ENCODE assay signal across 1 cellular context in the genomic region with DNA sequence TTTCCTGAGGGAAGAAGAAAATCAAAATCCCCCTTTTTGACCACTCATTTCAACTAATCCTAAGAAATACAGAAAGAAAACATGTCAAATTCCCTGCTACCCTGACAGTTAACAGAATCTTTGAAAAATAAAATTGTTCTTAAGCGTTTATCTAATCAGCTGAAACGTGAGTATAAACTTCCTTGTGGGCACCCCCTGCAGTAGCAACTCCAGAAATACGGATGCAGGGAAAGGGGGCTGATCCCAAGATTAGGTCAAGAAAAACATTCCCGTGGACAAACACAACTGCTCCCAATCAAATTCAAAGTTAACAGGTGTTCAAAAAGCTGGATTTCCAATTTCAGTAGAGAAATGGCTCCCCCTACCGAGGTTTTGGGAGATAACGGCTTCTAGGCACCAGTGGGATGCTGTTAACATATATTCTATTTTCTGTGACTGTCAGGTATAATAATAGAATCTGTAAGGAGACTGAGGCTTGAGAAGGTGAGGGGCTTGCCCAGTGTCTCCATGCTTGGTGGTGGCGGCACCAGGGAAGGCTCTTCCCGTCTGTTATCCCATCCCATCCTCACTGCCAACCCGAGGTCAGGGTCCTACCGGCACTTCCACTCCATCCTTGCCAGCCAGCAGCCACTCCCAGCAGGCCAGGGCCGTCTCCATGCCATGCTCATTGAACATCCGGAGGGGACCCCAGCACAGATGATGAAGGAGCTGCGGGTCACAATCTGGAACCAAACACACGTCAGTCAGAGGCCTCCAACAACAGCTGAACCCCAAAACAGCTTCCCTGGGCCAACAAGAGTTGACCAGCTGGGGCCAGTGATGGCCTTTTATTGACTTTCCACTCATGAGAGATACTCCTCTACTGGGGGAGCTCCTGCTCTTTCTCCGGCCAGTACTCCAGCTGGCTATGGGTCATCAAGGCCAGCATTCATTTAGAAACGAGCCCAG.
TF ChIP-seq lines count a peak whose summit lies in the region.

No MANE protein-coding gene starts in this region.

TF ChIP-seq in K562, 482 proteins besides CTCF, POLR2A, EP300 and RAD21 (continued from another document and continues in another):
- TF ChIP-seq BACH1 (tag; IDR thresholded peaks at IDR 0.05) (no peak), TSC22D4 (tag; IDR thresholded peaks at IDR 0.05) (no peak), MCM5 (IDR thresholded peaks at IDR 0.05; ENCODE audit: low read depth) (no peak), ZFP36 (IDR thresholded peaks at IDR 0.05; ENCODE audit: low read depth, low read length, partially characterized antibody) (no peak), MEF2D (tag; conservative IDR thresholded peaks at IDR 0.05; ENCODE audit: low read depth) (no peak), FOS (IDR thresholded peaks at IDR 0.05; ENCODE audit: extremely low read depth, insufficient read length) (no peak), HMG20B (CRISPR knock-in tag; IDR thresholded peaks at IDR 0.05) (no peak), SIN3B (IDR thresholded peaks at IDR 0.05; ENCODE audit: low read depth) (no peak), ZNF77 (CRISPR knock-in tag; IDR thresholded peaks at IDR 0.05) (no peak), CAMTA2 (CRISPR knock-in tag; conservative IDR thresholded peaks at IDR 0.05) (no peak), ZBTB8A (IDR thresholded peaks at IDR 0.05; ENCODE audit: partially characterized antibody) (no peak), HDAC3 (IDR thresholded peaks at IDR 0.05; ENCODE audit: borderline replicate concordance, partially characterized antibody) (no peak), NFRKB (IDR thresholded peaks at IDR 0.05; ENCODE audit: low read depth) (no peak), RFX1 (IDR thresholded peaks at IDR 0.05) (no peak), TRIM28 (IDR thresholded peaks at IDR 0.05) (no peak), MAFG (tag; conservative IDR thresholded peaks at IDR 0.05) (no peak), SMAD2 (IDR thresholded peaks at IDR 0.05; ENCODE audit: low read depth, low read length) (no peak), ZNF174 (CRISPR knock-in tag; IDR thresholded peaks at IDR 0.05) (no peak), FOSL1 (tag; conservative IDR thresholded peaks at IDR 0.05) (no peak), ZNF717 (CRISPR knock-in tag; IDR thresholded peaks at IDR 0.05) (no peak), ZNF644 (tag; IDR thresholded peaks at IDR 0.05; ENCODE audit: low read depth) (no peak), GATAD2B (IDR thresholded peaks at IDR 0.05; ENCODE audit: borderline replicate concordance) (no peak), ZNF696 (CRISPR knock-in tag; conservative IDR thresholded peaks at IDR 0.05) (0 out of 2 replicates have a peak, but pooled peaks have one; percentile 34), WHSC1 (IDR thresholded peaks at IDR 0.05; ENCODE audit: low read length) (no peak), CBFB (CRISPR knock-in tag; IDR thresholded peaks at IDR 0.05) (peak; percentile 45; the same call in 1 of the 2 replicates), ILF3 (IDR thresholded peaks at IDR 0.05; ENCODE audit: borderline replicate concordance) (no peak), SMAD4 (CRISPR knock-in tag; conservative IDR thresholded peaks at IDR 0.05) (no peak), TAF15 (IDR thresholded peaks at IDR 0.05; ENCODE audit: low read depth, low read length) (no peak), MYC (IDR thresholded peaks at IDR 0.05; ENCODE audit: low read depth, low read length) (no peak), MYC (CRISPR knock-in tag; IDR thresholded peaks at IDR 0.05; ENCODE audit: borderline replicate concordance, low read depth) (no peak), ZBTB7A (IDR thresholded peaks at IDR 0.05; ENCODE audit: borderline replicate concordance, control insufficient read depth, low read depth, low read length) (no peak), GTF2F1 (IDR thresholded peaks at IDR 0.05; ENCODE audit: low read depth, low read length) (no peak), ZNF695 (CRISPR knock-in tag; IDR thresholded peaks at IDR 0.05) (no peak), C11orf30 (IDR thresholded peaks at IDR 0.05; ENCODE audit: low read depth) (no peak), TBL1XR1 (IDR thresholded peaks at IDR 0.05; ENCODE audit: low read length in 2 of 2) (peak in 1 of 2 experiments; percentile 61; a peak in 1 of 4 replicates), BRD9 (IDR thresholded peaks at IDR 0.05; ENCODE audit: low read depth, partially characterized antibody) (no peak), NRF1 (conservative IDR thresholded peaks at IDR 0.05 in 1 of 2, IDR thresholded peaks at IDR 0.05 in 1 of 2) (no peak), SAP30 (IDR thresholded peaks at IDR 0.05; ENCODE audit: borderline replicate concordance, insufficient read depth, low read depth, low read length, poor library complexity, severe bottlenecking) (no peak)
- TF ChIP-seq, protein P1, sequence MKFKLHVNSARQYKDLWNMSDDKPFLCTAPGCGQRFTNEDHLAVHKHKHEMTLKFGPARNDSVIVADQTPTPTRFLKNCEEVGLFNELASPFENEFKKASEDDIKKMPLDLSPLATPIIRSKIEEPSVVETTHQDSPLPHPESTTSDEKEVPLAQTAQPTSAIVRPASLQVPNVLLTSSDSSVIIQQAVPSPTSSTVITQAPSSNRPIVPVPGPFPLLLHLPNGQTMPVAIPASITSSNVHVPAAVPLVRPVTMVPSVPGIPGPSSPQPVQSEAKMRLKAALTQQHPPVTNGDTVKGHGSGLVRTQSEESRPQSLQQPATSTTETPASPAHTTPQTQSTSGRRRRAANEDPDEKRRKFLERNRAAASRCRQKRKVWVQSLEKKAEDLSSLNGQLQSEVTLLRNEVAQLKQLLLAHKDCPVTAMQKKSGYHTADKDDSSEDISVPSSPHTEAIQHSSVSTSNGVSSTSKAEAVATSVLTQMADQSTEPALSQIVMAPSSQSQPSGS (CRISPR knock-in tag; IDR thresholded peaks at IDR 0.05): no peak
- TF ChIP-seq, protein P2, sequence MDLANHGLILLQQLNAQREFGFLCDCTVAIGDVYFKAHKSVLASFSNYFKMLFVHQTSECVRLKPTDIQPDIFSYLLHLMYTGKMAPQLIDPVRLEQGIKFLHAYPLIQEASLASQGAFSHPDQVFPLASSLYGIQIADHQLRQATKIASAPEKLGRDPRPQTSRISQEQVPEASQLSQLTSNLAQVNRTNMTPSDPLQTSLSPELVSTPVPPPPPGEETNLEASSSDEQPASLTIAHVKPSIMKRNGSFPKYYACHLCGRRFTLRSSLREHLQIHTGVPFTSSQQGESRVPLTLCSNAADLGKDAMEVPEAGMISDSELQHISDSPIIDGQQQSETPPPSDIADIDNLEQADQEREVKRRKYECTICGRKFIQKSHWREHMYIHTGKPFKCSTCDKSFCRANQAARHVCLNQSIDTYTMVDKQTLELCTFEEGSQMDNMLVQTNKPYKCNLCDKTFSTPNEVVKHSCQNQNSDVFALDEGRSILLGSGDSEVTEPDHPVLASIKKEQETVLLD (IDR thresholded peaks at IDR 0.05): no peak
- TF ChIP-seq, protein P3, sequence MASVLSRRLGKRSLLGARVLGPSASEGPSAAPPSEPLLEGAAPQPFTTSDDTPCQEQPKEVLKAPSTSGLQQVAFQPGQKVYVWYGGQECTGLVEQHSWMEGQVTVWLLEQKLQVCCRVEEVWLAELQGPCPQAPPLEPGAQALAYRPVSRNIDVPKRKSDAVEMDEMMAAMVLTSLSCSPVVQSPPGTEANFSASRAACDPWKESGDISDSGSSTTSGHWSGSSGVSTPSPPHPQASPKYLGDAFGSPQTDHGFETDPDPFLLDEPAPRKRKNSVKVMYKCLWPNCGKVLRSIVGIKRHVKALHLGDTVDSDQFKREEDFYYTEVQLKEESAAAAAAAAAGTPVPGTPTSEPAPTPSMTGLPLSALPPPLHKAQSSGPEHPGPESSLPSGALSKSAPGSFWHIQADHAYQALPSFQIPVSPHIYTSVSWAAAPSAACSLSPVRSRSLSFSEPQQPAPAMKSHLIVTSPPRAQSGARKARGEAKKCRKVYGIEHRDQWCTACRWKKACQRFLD (CRISPR knock-in tag; IDR thresholded peaks at IDR 0.05): no peak
- TF ChIP-seq, protein P4, sequence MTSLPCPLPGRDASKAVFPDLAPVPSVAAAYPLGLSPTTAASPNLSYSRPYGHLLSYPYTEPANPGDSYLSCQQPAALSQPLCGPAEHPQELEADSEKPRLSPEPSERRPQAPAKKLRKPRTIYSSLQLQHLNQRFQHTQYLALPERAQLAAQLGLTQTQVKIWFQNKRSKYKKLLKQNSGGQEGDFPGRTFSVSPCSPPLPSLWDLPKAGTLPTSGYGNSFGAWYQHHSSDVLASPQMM (CRISPR knock-in tag; IDR thresholded peaks at IDR 0.05): no peak
- TF ChIP-seq, protein P5, sequence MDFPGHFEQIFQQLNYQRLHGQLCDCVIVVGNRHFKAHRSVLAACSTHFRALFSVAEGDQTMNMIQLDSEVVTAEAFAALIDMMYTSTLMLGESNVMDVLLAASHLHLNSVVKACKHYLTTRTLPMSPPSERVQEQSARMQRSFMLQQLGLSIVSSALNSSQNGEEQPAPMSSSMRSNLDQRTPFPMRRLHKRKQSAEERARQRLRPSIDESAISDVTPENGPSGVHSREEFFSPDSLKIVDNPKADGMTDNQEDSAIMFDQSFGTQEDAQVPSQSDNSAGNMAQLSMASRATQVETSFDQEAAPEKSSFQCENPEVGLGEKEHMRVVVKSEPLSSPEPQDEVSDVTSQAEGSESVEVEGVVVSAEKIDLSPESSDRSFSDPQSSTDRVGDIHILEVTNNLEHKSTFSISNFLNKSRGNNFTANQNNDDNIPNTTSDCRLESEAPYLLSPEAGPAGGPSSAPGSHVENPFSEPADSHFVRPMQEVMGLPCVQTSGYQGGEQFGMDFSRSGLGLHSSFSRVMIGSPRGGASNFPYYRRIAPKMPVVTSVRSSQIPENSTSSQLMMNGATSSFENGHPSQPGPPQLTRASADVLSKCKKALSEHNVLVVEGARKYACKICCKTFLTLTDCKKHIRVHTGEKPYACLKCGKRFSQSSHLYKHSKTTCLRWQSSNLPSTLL (IDR thresholded peaks at IDR 0.05): no peak
- TF ChIP-seq, protein P6, sequence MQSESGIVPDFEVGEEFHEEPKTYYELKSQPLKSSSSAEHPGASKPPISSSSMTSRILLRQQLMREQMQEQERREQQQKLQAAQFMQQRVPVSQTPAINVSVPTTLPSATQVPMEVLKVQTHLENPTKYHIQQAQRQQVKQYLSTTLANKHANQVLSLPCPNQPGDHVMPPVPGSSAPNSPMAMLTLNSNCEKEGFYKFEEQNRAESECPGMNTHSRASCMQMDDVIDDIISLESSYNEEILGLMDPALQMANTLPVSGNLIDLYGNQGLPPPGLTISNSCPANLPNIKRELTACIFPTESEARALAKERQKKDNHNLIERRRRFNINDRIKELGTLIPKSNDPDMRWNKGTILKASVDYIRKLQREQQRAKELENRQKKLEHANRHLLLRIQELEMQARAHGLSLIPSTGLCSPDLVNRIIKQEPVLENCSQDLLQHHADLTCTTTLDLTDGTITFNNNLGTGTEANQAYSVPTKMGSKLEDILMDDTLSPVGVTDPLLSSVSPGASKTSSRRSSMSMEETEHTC (IDR thresholded peaks at IDR 0.05): no peak
- TF ChIP-seq, protein P7, sequence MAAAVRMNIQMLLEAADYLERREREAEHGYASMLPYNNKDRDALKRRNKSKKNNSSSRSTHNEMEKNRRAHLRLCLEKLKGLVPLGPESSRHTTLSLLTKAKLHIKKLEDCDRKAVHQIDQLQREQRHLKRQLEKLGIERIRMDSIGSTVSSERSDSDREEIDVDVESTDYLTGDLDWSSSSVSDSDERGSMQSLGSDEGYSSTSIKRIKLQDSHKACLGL (CRISPR knock-in tag; IDR thresholded peaks at IDR 0.05; ENCODE audit: borderline replicate concordance, poor library complexity, severe bottlenecking): peak; percentile 19
- TF ChIP-seq, protein P8, sequence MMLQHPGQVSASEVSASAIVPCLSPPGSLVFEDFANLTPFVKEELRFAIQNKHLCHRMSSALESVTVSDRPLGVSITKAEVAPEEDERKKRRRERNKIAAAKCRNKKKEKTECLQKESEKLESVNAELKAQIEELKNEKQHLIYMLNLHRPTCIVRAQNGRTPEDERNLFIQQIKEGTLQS (IDR thresholded peaks at IDR 0.05): no peak
- TF ChIP-seq, protein P8 (CRISPR knock-in tag; conservative IDR thresholded peaks at IDR 0.05): no peak
- TF ChIP-seq, protein P9, sequence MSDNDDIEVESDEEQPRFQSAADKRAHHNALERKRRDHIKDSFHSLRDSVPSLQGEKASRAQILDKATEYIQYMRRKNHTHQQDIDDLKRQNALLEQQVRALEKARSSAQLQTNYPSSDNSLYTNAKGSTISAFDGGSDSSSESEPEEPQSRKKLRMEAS (CRISPR knock-in tag; IDR thresholded peaks at IDR 0.05): peak; percentile 59
- TF ChIP-seq, protein P10, sequence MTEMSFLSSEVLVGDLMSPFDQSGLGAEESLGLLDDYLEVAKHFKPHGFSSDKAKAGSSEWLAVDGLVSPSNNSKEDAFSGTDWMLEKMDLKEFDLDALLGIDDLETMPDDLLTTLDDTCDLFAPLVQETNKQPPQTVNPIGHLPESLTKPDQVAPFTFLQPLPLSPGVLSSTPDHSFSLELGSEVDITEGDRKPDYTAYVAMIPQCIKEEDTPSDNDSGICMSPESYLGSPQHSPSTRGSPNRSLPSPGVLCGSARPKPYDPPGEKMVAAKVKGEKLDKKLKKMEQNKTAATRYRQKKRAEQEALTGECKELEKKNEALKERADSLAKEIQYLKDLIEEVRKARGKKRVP (CRISPR knock-in tag; IDR thresholded peaks at IDR 0.05): no peak
- TF ChIP-seq, protein P11, sequence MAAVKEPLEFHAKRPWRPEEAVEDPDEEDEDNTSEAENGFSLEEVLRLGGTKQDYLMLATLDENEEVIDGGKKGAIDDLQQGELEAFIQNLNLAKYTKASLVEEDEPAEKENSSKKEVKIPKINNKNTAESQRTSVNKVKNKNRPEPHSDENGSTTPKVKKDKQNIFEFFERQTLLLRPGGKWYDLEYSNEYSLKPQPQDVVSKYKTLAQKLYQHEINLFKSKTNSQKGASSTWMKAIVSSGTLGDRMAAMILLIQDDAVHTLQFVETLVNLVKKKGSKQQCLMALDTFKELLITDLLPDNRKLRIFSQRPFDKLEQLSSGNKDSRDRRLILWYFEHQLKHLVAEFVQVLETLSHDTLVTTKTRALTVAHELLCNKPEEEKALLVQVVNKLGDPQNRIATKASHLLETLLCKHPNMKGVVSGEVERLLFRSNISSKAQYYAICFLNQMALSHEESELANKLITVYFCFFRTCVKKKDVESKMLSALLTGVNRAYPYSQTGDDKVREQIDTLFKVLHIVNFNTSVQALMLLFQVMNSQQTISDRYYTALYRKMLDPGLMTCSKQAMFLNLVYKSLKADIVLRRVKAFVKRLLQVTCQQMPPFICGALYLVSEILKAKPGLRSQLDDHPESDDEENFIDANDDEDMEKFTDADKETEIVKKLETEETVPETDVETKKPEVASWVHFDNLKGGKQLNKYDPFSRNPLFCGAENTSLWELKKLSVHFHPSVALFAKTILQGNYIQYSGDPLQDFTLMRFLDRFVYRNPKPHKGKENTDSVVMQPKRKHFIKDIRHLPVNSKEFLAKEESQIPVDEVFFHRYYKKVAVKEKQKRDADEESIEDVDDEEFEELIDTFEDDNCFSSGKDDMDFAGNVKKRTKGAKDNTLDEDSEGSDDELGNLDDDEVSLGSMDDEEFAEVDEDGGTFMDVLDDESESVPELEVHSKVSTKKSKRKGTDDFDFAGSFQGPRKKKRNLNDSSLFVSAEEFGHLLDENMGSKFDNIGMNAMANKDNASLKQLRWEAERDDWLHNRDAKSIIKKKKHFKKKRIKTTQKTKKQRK (IDR thresholded peaks at IDR 0.05; ENCODE audit: borderline replicate concordance, low read depth, low read length): no peak
